9 cellular contexts compared by ENCODE assay signal in genomic region chr15:40336129-40337122, GRCh38. TPM values are rescaled to one million over a fixed set of nuclear protein-coding genes. Genes with fewer than 3 reads are reported as not detected.
DNase-seq lines count a peak whose midpoint lies in the region; ATAC-seq, FAIRE-seq and TF ChIP-seq lines count a peak whose summit lies in the region.
"Had no signal": no experiment of that assay in that cellular context is flagged by ENCODE, and none has a peak within 500 bp of the region (broad histone marks: within the 10 kb centered on the region; RNA-seq: fewer than 3 reads in every experiment).

No MANE protein-coding gene starts in this region.

- H3K4me3 ChIP-seq in PC-9, result no peak overlapping the region
- H3K4me3 ChIP-seq: left lung had no signal

- H2AFZ ChIP-seq in PC-9, result no peak overlapping the region

- no peak overlapping the region for H3K4me3 Mint-ChIP-seq in glutamatergic neuron (ENCODE audit: unreplicated experiment)

- intact Hi-C loops in PC-9 (cut with micrococcal nuclease; ENCODE audit: unreplicated experiment), result no loop called here

- TF ChIP-seq CTCF in PC-9 (conservative IDR thresholded peaks at IDR 0.05) (no peak), glutamatergic neuron (IDR thresholded peaks at IDR 0.05; ENCODE audit: partially characterized antibody, unreplicated experiment) (no peak)

- no peaks in the 10 kb centered on the region for H3K9me3 ChIP-seq in PC-9 (ENCODE audit: insufficient read depth, low read depth)
- H3K9me3 ChIP-seq: left lung had no signal

- H3K36me3 ChIP-seq in PC-9 (ENCODE audit: low read depth), result peaks cover 14% of the 10 kb centered on the region; the same call in 1 of the 2 replicates

- H3K9me2 ChIP-seq in PC-9 (ENCODE audit: insufficient read depth), result no peaks in the 10 kb centered on the region

- 0 out of 2 replicates have a peak, but pooled peaks cover 3% of the 10 kb centered on the region for H4K20me1 ChIP-seq in PC-9 (ENCODE audit: insufficient read depth)

- POLR2A ChIA-PET in PC-9 (lab: Charles Lee; ENCODE audit: unreplicated experiment), result interaction anchor here (0.6 kb wide), 1 partner anchor 9 kb away, joined by 3 read pairs; no protein-coding TSS in a partner anchor

- no peak for ATAC-seq in HG02884 (IDR thresholded peaks at IDR 0.05; ENCODE audit: unreplicated experiment)
- ATAC-seq: left lung had no signal

- H3K36me3 Mint-ChIP-seq in glutamatergic neuron (ENCODE audit: unreplicated experiment), result peaks cover 4% of the 10 kb centered on the region

- H3K27me3 Mint-ChIP-seq in glutamatergic neuron (ENCODE audit: unreplicated experiment), result peaks cover 14% of the 10 kb centered on the region

- no peaks in the 10 kb centered on the region for H3K27me3 ChIP-seq in PC-9 (ENCODE audit: insufficient read depth, low read depth)
- H3K27me3 ChIP-seq: left lung had no signal

- no peak overlapping the region for H3K27ac Mint-ChIP-seq in glutamatergic neuron (ENCODE audit: unreplicated experiment)

- peak overlapping the region; percentile 90 for H3K4me2 ChIP-seq in PC-9

- peak; percentile 20 for DNase-seq in stimulated activated CD4-positive, alpha-beta T cell treated with anti-CD3 and anti-CD28 coated beads, Interleukin-15, amount 100 ng/mL, for 24 hours
- DNase-seq in stimulated activated CD4-positive, alpha-beta T cell treated with anti-CD3 and anti-CD28 coated beads, Interleukin-2, amount 100 ng/mL, for 48 hours, result no peak
- DNase-seq in PC-9 (no peak), glutamatergic neuron (peak; percentile 54), cerebellar nuclear complex (lab: John Stamatoyannopoulos, UW) (no peak), frontal cortex (ENCODE audit: low spot score in 2 of 2) (no peak), retina (no peak)

- H3K4me1 ChIP-seq in PC-9 (replicated peaks; ENCODE audit: insufficient read depth), result peaks cover 37% of the 10 kb centered on the region

- peaks cover 25% of the 10 kb centered on the region for H3K4me1 Mint-ChIP-seq in glutamatergic neuron (ENCODE audit: low read depth, unreplicated experiment)

- peaks cover 11% of the 10 kb centered on the region for H3K9me3 Mint-ChIP-seq in glutamatergic neuron (ENCODE audit: unreplicated experiment)

- H3K27ac ChIP-seq in PC-9, result no peak overlapping the region; the same call in 1 of the 2 replicates

- CTCF ChIA-PET in PC-9 (lab: Charles Lee), result interaction anchor here (0.6 to 1.6 kb wide), 2 partner anchors 45 to 174 kb away, joined by 3 to 5 read pairs; no protein-coding TSS in a partner anchor

- no TSS peak for BruUV-seq in PC-9 (replicated peaks; lab: Mats Ljungman, UMichigan)

- peaks cover 53% of the 10 kb centered on the region for H3K79me2 ChIP-seq in PC-9 (ENCODE audit: low read depth)

- FAIRE-seq in frontal cortex (lab: Jason Lieb, UNC), result no peak

- H3F3A ChIP-seq in PC-9 (ENCODE audit: insufficient read depth, low read depth), result peaks cover 73% of the 10 kb centered on the region

RNA-seq across cellular contexts. Expression of gene CCDC9B, which starts 4.3 kb away (rescaled TPM):
- total RNA-seq in PC-9 (2021), result 141 and 168 TPM in 2 replicates
- total RNA-seq in glutamatergic neuron (ENCODE audit: unreplicated experiment), result 0.49 TPM
- 0.41 TPM for total RNA-seq in frontal cortex

RNA-seq across cellular contexts. Expression of gene INAFM2, which starts 12.9 kb away (rescaled TPM):
- 2.4 and 3.1 TPM in 2 replicates for total RNA-seq in PC-9 (2021)
- 15.9 TPM for total RNA-seq in glutamatergic neuron (ENCODE audit: unreplicated experiment)
- 10.6 TPM for total RNA-seq in frontal cortex

RNA-seq across cellular contexts. Expression of gene PHGR1, which starts 14.4 kb away (rescaled TPM):
- total RNA-seq in PC-9 (2021), result not detected in 2 replicates
- not detected for total RNA-seq in glutamatergic neuron (ENCODE audit: unreplicated experiment)
- total RNA-seq in frontal cortex, result not detected
- total RNA-seq: left lung had no signal

RNA-seq across cellular contexts. Expression of gene DISP2, which starts 21.6 kb away (rescaled TPM):
- total RNA-seq in PC-9 (2021) (0.35 and 0.63 TPM in 2 replicates), glutamatergic neuron (ENCODE audit: unreplicated experiment) (44.3 TPM), frontal cortex (5.3 TPM)

RNA-seq across cellular contexts. Expression of gene PLCB2, which starts 28.7 kb away (rescaled TPM):
- total RNA-seq in PC-9 (2021) (0.92 and 1.6 TPM in 2 replicates), glutamatergic neuron (ENCODE audit: unreplicated experiment) (2.6 TPM), frontal cortex (4.1 TPM)

Comparison
In these comparisons a context has a peak if more than half of its experiments do, and no peak if none do; other contexts are left out.
1. DNase-seq: peak in stimulated activated CD4-positive, alpha-beta T cell treated with anti-CD3 and anti-CD28 coated beads, Interleukin-15, amount 100 ng/mL, for 24 hours (single experiment) and glutamatergic neuron (single experiment); none in stimulated activated CD4-positive, alpha-beta T cell treated with anti-CD3 and anti-CD28 coated beads, Interleukin-2, amount 100 ng/mL, for 48 hours (0 of 2), PC-9 (0 of 2), cerebellar nuclear complex (0 of 2), frontal cortex (0 of 2) and retina (single experiment).
2. RNA of gene CCDC9B, which starts 4.3 kb away (total RNA-seq): 141 to 168 TPM in PC-9; 0.49 TPM in glutamatergic neuron (single experiment) and 0.41 TPM in frontal cortex (single experiment); every median in the first group is over 10 times any median in the second.